Comparison of ENCODE assay signal across 9 cellular contexts in the genomic region with DNA sequence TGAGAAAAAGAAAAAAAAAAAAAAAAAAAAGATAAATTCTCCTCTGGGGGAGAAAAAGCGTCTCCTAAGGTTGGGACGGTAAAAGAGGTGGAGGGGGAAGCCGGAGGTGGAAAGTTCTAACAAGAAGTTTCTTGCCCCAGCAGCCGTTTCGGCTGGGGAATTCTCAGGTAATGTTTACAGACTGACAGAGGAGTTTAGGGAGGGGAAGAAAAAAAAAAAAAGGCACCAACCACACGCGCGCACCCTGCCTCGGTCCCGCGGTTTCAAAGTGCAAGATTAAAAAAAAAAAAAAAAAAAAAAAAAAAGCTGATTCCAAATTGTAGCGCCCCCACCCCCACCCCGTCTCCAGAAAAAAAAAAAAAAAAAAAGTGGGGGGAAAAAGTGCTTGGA. TPM values are rescaled to one million over a fixed set of nuclear protein-coding genes. Genes with fewer than 3 reads are reported as not detected.
DNase-seq lines count a peak whose midpoint lies in the region; ATAC-seq and TF ChIP-seq lines count a peak whose summit lies in the region.
"Had no signal": no experiment of that assay in that cellular context is flagged by ENCODE, and none has a peak within 500 bp of the region (broad histone marks: within the 10 kb centered on the region; RNA-seq: fewer than 3 reads in every experiment).

No MANE protein-coding gene starts in this region.

- no peak for TF ChIP-seq CTCF in dorsolateral prefrontal cortex (IDR thresholded peaks at IDR 0.05 in 54 of 56, conservative IDR thresholded peaks at IDR 0.05 in 2 of 56; ENCODE audit: low read depth in 1 of 56, partially characterized antibody in 56 of 56)
- TF ChIP-seq CTCF in nephron progenitor cell (IDR thresholded peaks at IDR 0.05) = no peak

- no peak for ATAC-seq in GM18868 (IDR thresholded peaks at IDR 0.05; ENCODE audit: unreplicated experiment)

- H3K27me3 Mint-ChIP-seq in nephron progenitor cell (ENCODE audit: low read depth, poor library complexity) = peaks cover 8% of the 10 kb centered on the region

- peak overlapping the region in 55 of 59 donors; percentile 67 to 95 (median 87) for H3K27ac ChIP-seq in dorsolateral prefrontal cortex

- no peaks in the 10 kb centered on the region for H3K9me3 Mint-ChIP-seq in nephron progenitor cell

- H3K4me1 Mint-ChIP-seq in nephron progenitor cell = peaks cover 83% of the 10 kb centered on the region

- H3K27me3 ChIP-seq in dorsolateral prefrontal cortex = peaks cover 0 to 9% (median 0%) of the 10 kb centered on the region in 45 donors

- intact Hi-C loops in dorsolateral prefrontal cortex (cut with DNase I) = no loop called here

- DNase-seq in T-helper 1 cell (peak in 4 of 5 donors; percentile 41 to 56 (median 52)), dorsolateral prefrontal cortex (no peak), nephron progenitor cell (no peak), NCI-H524 (lab: John Stamatoyannopoulos, UW) (no peak), NCI-H1436 treated with DMSO at 0.1 percent for 48 hours (lab: John Stamatoyannopoulos, UW) (no peak), NCI-H524 treated with DMSO at 0.1 percent for 48 hours (lab: John Stamatoyannopoulos, UW) (no peak)

- peak overlapping the region; percentile 39 for H3K4me3 ChIP-seq in GM08714 (ENCODE audit: low read length)
- peak overlapping the region; percentile 43 to 83 (median 68) for H3K4me3 ChIP-seq in dorsolateral prefrontal cortex

- H3K4me3 Mint-ChIP-seq in nephron progenitor cell = peak overlapping the region; percentile 96

- peak overlapping the region; percentile 87 for H3K27ac Mint-ChIP-seq in nephron progenitor cell

- peaks cover 10% of the 10 kb centered on the region for H3K36me3 Mint-ChIP-seq in nephron progenitor cell (ENCODE audit: low read depth)

RNA-seq across cellular contexts. Expression of gene DHRS3, which starts 0.5 kb away (rescaled TPM):
- total RNA-seq in dorsolateral prefrontal cortex = 10 to 100 TPM; 19.3 to 58.1 (median 31.3) TPM
- total RNA-seq: HT1080 had no signal

RNA-seq across cellular contexts. Expression of gene AADACL4, which starts 26.4 kb away (rescaled TPM):
- not detected for total RNA-seq in dorsolateral prefrontal cortex
- total RNA-seq: HT1080 had no signal

Comparison
In these comparisons a context has a peak if more than half of its experiments do, and no peak if none do; other contexts are left out.
1. DNase-seq: peak in T-helper 1 cell (4 of 5); none in dorsolateral prefrontal cortex (0 of 10), nephron progenitor cell (single experiment), NCI-H524 (0 of 2), NCI-H1436 treated with DMSO at 0.1 percent for 48 hours (single experiment) and NCI-H524 treated with DMSO at 0.1 percent for 48 hours (single experiment).